ENCODE assay signal across 23 cellular contexts in the genomic region with DNA sequence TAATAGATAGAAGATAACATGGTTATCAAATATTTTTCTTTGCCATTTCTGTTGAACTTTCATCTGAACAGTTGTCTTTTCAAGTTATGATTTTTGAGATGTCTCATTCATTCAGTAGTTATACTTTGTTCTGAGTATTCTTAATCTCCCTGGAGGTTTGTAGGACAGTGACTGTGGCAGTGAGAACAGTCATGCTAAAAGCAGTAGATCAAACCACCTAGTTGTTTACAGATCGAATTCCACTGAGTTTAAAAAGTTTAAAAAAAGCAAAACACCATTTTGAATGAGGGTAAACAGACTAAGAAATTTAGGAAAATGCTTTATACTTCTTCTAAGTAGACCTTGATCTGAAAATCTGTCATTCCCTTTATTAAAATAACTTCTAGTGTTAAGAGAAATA.
"Had no signal": no experiment of that assay in that cellular context is flagged by ENCODE, and none has a peak within 500 bp of the region (broad histone marks: within the 10 kb centered on the region; RNA-seq: fewer than 3 reads in every experiment).

No MANE protein-coding gene starts in this region.

- H3K36me3 ChIP-seq: adrenal gland, left ventricle myocardium inferior, sigmoid colon, spleen, thoracic aorta had no signal

- H3K9ac ChIP-seq: parathyroid adenoma had no signal

- H3K27me3 ChIP-seq: adrenal gland had no signal

- H3K4me1 Mint-ChIP-seq: stimulated activated memory B cell treated with anti-CD40 and anti-IgM and Interleukin-4, amounts not matched to agents 10 μg/mL and 1 μg/mL and 100 μg/mL, for 72 hours had no signal

- H3K4me1 ChIP-seq: adrenal gland, left ventricle myocardium inferior, parathyroid adenoma, sigmoid colon, spleen had no signal

- H3K27ac Mint-ChIP-seq: naive thymus-derived CD4-positive, alpha-beta T cell; stimulated activated memory B cell treated with anti-CD40 and anti-IgM and Interleukin-4, amounts not matched to agents 10 μg/mL and 1 μg/mL and 100 μg/mL, for 72 hours had no signal

- H3K9me3 ChIP-seq: adrenal gland, left ventricle myocardium inferior, sigmoid colon, spleen, thoracic aorta had no signal

- H3K9me3 Mint-ChIP-seq: stimulated activated memory B cell treated with anti-CD40 and anti-IgM and Interleukin-4, amounts not matched to agents 10 μg/mL and 1 μg/mL and 100 μg/mL, for 72 hours had no signal

- H3K36me3 Mint-ChIP-seq: stimulated activated memory B cell treated with anti-CD40 and anti-IgM and Interleukin-4, amounts not matched to agents 10 μg/mL and 1 μg/mL and 100 μg/mL, for 72 hours had no signal

- H3K4me3 ChIP-seq: adrenal gland, left ventricle myocardium inferior, sigmoid colon, spleen, thoracic aorta had no signal

- ATAC-seq: activated CD4-positive, CD25-positive, alpha-beta regulatory T cell treated with anti-CD3 and anti-CD28 coated beads, Interleukin-2, amount 50 U/mL, for 24 hours; naive thymus-derived CD4-positive, alpha-beta T cell; stimulated activated memory B cell treated with anti-CD40 and anti-IgM and Interleukin-4, amounts not matched to agents 10 μg/mL and 1 μg/mL and 100 μg/mL, for 72 hours had no signal

- H3K4me3 Mint-ChIP-seq: naive thymus-derived CD4-positive, alpha-beta T cell; stimulated activated memory B cell treated with anti-CD40 and anti-IgM and Interleukin-4, amounts not matched to agents 10 μg/mL and 1 μg/mL and 100 μg/mL, for 72 hours had no signal

- DNase-seq: activated CD4-positive, alpha-beta T cell treated with anti-CD3 and anti-CD28 coated beads, Interleukin-2, amount 50 U/mL, for 1 hour; activated CD8-positive, alpha-beta memory T cell treated with anti-CD3 and anti-CD28 coated beads for 24 hours; activated CD8-positive, alpha-beta memory T cell treated with anti-CD3 and anti-CD28 coated beads, Interleukin-2, amount 50 U/mL, for 48 hours; activated effector memory CD4-positive, alpha-beta T cell treated with Interleukin-2 at 50 U/mL for 16 hours; activated naive CD4-positive, alpha-beta T cell treated with anti-CD3 and anti-CD28 coated beads, Interleukin-2, amount 50 U/mL, for 16 hours; activated T-cell treated with anti-CD3 and anti-CD28 coated beads, Interleukin-2, amount 50 U/mL, for 48 hours; adrenal gland; effector CD8-positive, alpha-beta T cell; foreskin fibroblast; hippocampal formation; kidney; left ventricle myocardium inferior; naive thymus-derived CD4-positive, alpha-beta T cell; sigmoid colon; spleen; stimulated activated CD4-positive, alpha-beta T cell treated with anti-CD3 and anti-CD28 coated beads, Interleukin-4, amount 100 ng/mL, for 4 hours; T-helper 1 cell; T-helper 9 cell had no signal

- FAIRE-seq: endothelial cell of umbilical vein, kidney had no signal

- H3K27ac ChIP-seq: adrenal gland, left ventricle myocardium inferior, parathyroid adenoma, sigmoid colon, spleen, thoracic aorta had no signal
